Comparison of ENCODE assay signal across 8 cellular contexts in genomic region chr1:204102029-204102611, GRCh38. TPM values are rescaled to one million over a fixed set of nuclear protein-coding genes. Genes with fewer than 3 reads are reported as not detected.
DNase-seq lines count a peak whose midpoint lies in the region; ATAC-seq and TF ChIP-seq lines count a peak whose summit lies in the region.

No MANE protein-coding gene starts in this region.

- no peak overlapping the region for H3K4me3 ChIP-seq in BLaER1 treated with 17β-estradiol and CSF1 and Interleukin-3, amounts not matched to agents 10 nM and 100 nM
- H3K4me3 ChIP-seq in HUES64 (ENCODE audit: low read length) (no peak overlapping the region), liver (ENCODE audit: low read depth in 1 of 3, low read length in 3 of 3) (no peak overlapping the region), gastroesophageal sphincter (no peak overlapping the region)

- TF ChIP-seq RAD21 in liver (IDR thresholded peaks at IDR 0.05): peak in 1 of 2 donors; percentile 47

- 77% methylated on average over 13 of the region's 13 CpGs for WGBS in HUES64
- WGBS in liver: 22% methylated on average over 13 of the region's 13 CpGs
- 50 to 75% methylated on average over 2 to 4 of the region's 13 CpGs for whole genome bisulfite sequencing in gastroesophageal sphincter (ENCODE audit: low coverage in 1 of 2), 2 donors

- no peaks in the 10 kb centered on the region for H3K36me3 ChIP-seq in BLaER1 treated with 17β-estradiol and CSF1 and Interleukin-3, amounts not matched to agents 10 nM and 100 nM
- H3K36me3 ChIP-seq in HUES64 (ENCODE audit: insufficient read depth, low read length): no peaks in the 10 kb centered on the region
- H3K36me3 ChIP-seq in liver (ENCODE audit: control insufficient read depth in 4 of 4, insufficient read depth in 3 of 4, low read depth in 1 of 4, low read length in 3 of 4): no peaks in the 10 kb centered on the region
- no peaks in the 10 kb centered on the region for H3K36me3 ChIP-seq in gastroesophageal sphincter

- no peaks in the 10 kb centered on the region for H3K27me3 ChIP-seq in BLaER1 treated with 17β-estradiol and CSF1 and Interleukin-3, amounts not matched to agents 10 nM and 100 nM
- H3K27me3 ChIP-seq in HUES64 (ENCODE audit: insufficient read depth, low read length): no peaks in the 10 kb centered on the region
- H3K27me3 ChIP-seq in liver (ENCODE audit: control insufficient read depth in 4 of 4, insufficient read depth in 4 of 4, low read length in 3 of 4): no peaks in the 10 kb centered on the region
- peaks cover 17% of the 10 kb centered on the region for H3K27me3 ChIP-seq in gastroesophageal sphincter

- H3K4me2 ChIP-seq in BLaER1 treated with 17β-estradiol and CSF1 and Interleukin-3, amounts not matched to agents 10 nM and 100 nM: peak overlapping the region; percentile 63 to 96 (median 92)

- TF ChIP-seq CTCF in liver (IDR thresholded peaks at IDR 0.05; ENCODE audit: low read depth, low read length, missing input control) (no peak), gastroesophageal sphincter (IDR thresholded peaks at IDR 0.05) (no peak)

- DNase-seq in UCSD-AML1 (lab: John Stamatoyannopoulos, UW; ENCODE audit: unreplicated experiment) (peak; percentile 47), NCI-H187 (lab: John Stamatoyannopoulos, UW) (no peak), SKM-1 treated with dmso at 0.1 percent for 144 hours (lab: John Stamatoyannopoulos, UW; ENCODE audit: unreplicated experiment) (no peak)
- no peak for DNase-seq in stimulated activated CD4-positive, alpha-beta T cell treated with anti-CD3 and anti-CD28 coated beads, Interleukin-1b, Interleukin-23, amount 100 ng/mL, for 48 hours

- no peak for ATAC-seq in gastroesophageal sphincter

- no peak for TF ChIP-seq EP300 in gastroesophageal sphincter (IDR thresholded peaks at IDR 0.05)

- TF ChIP-seq POLR2A in gastroesophageal sphincter (IDR thresholded peaks at IDR 0.05): no peak

- peak overlapping the region in 4 of 11 experiments; percentile 33 to 93 (median 88); a peak in 5 of 22 replicates for H3K27ac ChIP-seq in BLaER1 treated with 17β-estradiol and CSF1 and Interleukin-3, amounts not matched to agents 10 nM and 100 nM
- peak overlapping the region; percentile 28; the same call in 1 of the 2 replicates for H3K27ac ChIP-seq in HUES64 (ENCODE audit: low read depth, low read length)
- peak overlapping the region; percentile 21 to 39 for H3K27ac ChIP-seq in liver (ENCODE audit: low read depth in 1 of 2, low read length in 2 of 2)
- peak overlapping the region in 2 of 4 donors; percentile 43 to 46 for H3K27ac ChIP-seq in gastroesophageal sphincter

- no peaks in the 10 kb centered on the region for H3K9me3 ChIP-seq in BLaER1 treated with 17β-estradiol and CSF1 and Interleukin-3, amounts not matched to agents 10 nM and 100 nM (replicated peaks in 1 of 11)
- H3K9me3 ChIP-seq in HUES64 (ENCODE audit: insufficient read depth, low read depth, low read length): no peaks in the 10 kb centered on the region
- no peaks in the 10 kb centered on the region for H3K9me3 ChIP-seq in liver (ENCODE audit: control insufficient read depth in 4 of 4, low read length in 3 of 4)
- no peaks in the 10 kb centered on the region for H3K9me3 ChIP-seq in gastroesophageal sphincter

- H4K20me1 ChIP-seq in BLaER1 treated with 17β-estradiol and CSF1 and Interleukin-3, amounts not matched to agents 10 nM and 100 nM: no peaks in the 10 kb centered on the region

- H3K4me1 ChIP-seq in BLaER1 treated with 17β-estradiol and CSF1 and Interleukin-3, amounts not matched to agents 10 nM and 100 nM: peaks cover 43 to 55% (median 50%) of the 10 kb centered on the region in 10 experiments
- H3K4me1 ChIP-seq in HUES64 (ENCODE audit: insufficient read depth, low read length) (peaks cover 38% of the 10 kb centered on the region), liver (ENCODE audit: control insufficient read depth in 4 of 4, insufficient read depth in 4 of 4, low read length in 3 of 4) (peaks cover 12 to 38% (median 30%) of the 10 kb centered on the region in 4 donors), gastroesophageal sphincter (peaks cover 0 to 50% (median 11%) of the 10 kb centered on the region in 3 donors)

- H3K9ac ChIP-seq in BLaER1 treated with 17β-estradiol and CSF1 and Interleukin-3, amounts not matched to agents 10 nM and 100 nM: 0 out of 22 replicates have a peak overlapping the region, but pooled peaks of 1 of the 11 experiments have one; percentile 6
- H3K9ac ChIP-seq in HUES64 (ENCODE audit: low read depth, low read length) (no peak overlapping the region), liver (ENCODE audit: low read depth in 1 of 2, low read length in 2 of 2) (no peak overlapping the region)

TF ChIP-seq in liver, 16 proteins besides CTCF, POLR2A, EP300 and RAD21:
- TF ChIP-seq TAF1 (conservative IDR thresholded peaks at IDR 0.05) (no peak), YY1 (IDR thresholded peaks at IDR 0.05) (peak; percentile 52), HNF4A (conservative IDR thresholded peaks at IDR 0.05) (peak; percentile 62 to 73), NR2F2 (IDR thresholded peaks at IDR 0.05) (no peak), MAX (IDR thresholded peaks at IDR 0.05) (no peak), HNF4G (IDR thresholded peaks at IDR 0.05) (no peak), EGR1 (IDR thresholded peaks at IDR 0.05; ENCODE audit: low read depth in 2 of 2) (no peak), FOXA2 (IDR thresholded peaks at IDR 0.05) (peak; percentile 89), JUND (IDR thresholded peaks at IDR 0.05) (no peak), SP1 (IDR thresholded peaks at IDR 0.05) (peak; percentile 26), FOXA1 (IDR thresholded peaks at IDR 0.05) (peak; percentile 83), RXRA (IDR thresholded peaks at IDR 0.05) (peak; percentile 48 to 60), GABPA (IDR thresholded peaks at IDR 0.05 in 1 of 2, conservative IDR thresholded peaks at IDR 0.05 in 1 of 2) (no peak), REST (IDR thresholded peaks at IDR 0.05) (peak; percentile 23), ATF3 (IDR thresholded peaks at IDR 0.05) (peak; percentile 75), ZBTB33 (IDR thresholded peaks at IDR 0.05) (no peak)
TF ChIP-seq in liver: peak in this region for 8.

RNA-seq across cellular contexts. Expression of gene SOX13, which starts 29.2 kb away (rescaled TPM):
- polyA plus RNA-seq in HUES64 (2013, experiment 1 of 2): 65.5 TPM
- 75.1 TPM for polyA plus RNA-seq in HUES64 (2013, experiment 2 of 2)
- total RNA-seq in liver: 10 to 100 TPM in 1 of 2 donors, 1 to 10 TPM in 1; 8.4 to 15.5 TPM
- polyA plus RNA-seq in liver: 1 to 10 TPM; 7.8 to 9.1 TPM
- total RNA-seq in gastroesophageal sphincter: 10 to 100 TPM; 15.3 to 20.4 (median 17.3) TPM

RNA-seq across cellular contexts. Expression of gene ETNK2, which starts 49.7 kb away (rescaled TPM):
- 12.5 TPM for polyA plus RNA-seq in HUES64 (2013, experiment 1 of 2)
- polyA plus RNA-seq in HUES64 (2013, experiment 2 of 2): 15.5 TPM
- total RNA-seq in liver (100 to 1,000 TPM in 1 of 2 donors, 10 to 100 TPM in 1; 24.5 to 119 TPM), gastroesophageal sphincter (10 to 100 TPM in 2 of 4 donors, 1 to 10 TPM in 2; 6.1 to 21.1 (median 9.5) TPM)
- 10 to 100 TPM; 66.6 to 91.0 TPM for polyA plus RNA-seq in liver
